Comparison of ENCODE assay signal across 8 cellular contexts in genomic region chr1:3796215-3797193, GRCh38. TPM values are rescaled to one million over a fixed set of nuclear protein-coding genes. Genes with fewer than 3 reads are reported as not detected.
DNase-seq lines count a peak whose midpoint lies in the region; ATAC-seq and TF ChIP-seq lines count a peak whose summit lies in the region.

Gene LRRC47 (minus strand): TSS chr1:3796498. CDS start chr1:3796476, 22 bp downstream.

- H3K27me3 Mint-ChIP-seq in naive thymus-derived CD4-positive, alpha-beta T cell: peaks cover 10 to 11% (median 11%) of the 10 kb centered on the region in 5 donors
- H3K27me3 Mint-ChIP-seq in stimulated activated memory B cell treated with anti-CD40 and anti-IgM and Interleukin-4, amounts not matched to agents 10 μg/mL and 1 μg/mL and 100 μg/mL, for 72 hours: no peaks in the 10 kb centered on the region

- H3K4me3 Mint-ChIP-seq in naive thymus-derived CD4-positive, alpha-beta T cell: peak within 1 kb of the TSS; percentile 88 to 98 (median 93)
- H3K4me3 Mint-ChIP-seq in stimulated activated memory B cell treated with anti-CD40 and anti-IgM and Interleukin-4, amounts not matched to agents 10 μg/mL and 1 μg/mL and 100 μg/mL, for 72 hours: peak within 1 kb of the TSS; percentile 87

- in situ Hi-C loops in KBM-7 (cut with MboI; ENCODE audit: low pct_unique_long_range_greater_than_20kb, low sequenced_read_pairs): no loop called here

- intact Hi-C loops in naive thymus-derived CD4-positive, alpha-beta T cell (cut with micrococcal nuclease): loop anchor here (1.0 to 5.0 kb wide), 9 partner anchors 20 to 1664 kb away; partner anchors contain the start of genes C1orf174 (in 2 of the 2), CEP104 (in 2 of the 2), DFFB (in 2 of the 2) and SMIM1 (in 2 of the 2)

- H3K27ac Mint-ChIP-seq in naive thymus-derived CD4-positive, alpha-beta T cell: peak within 1 kb of the TSS; percentile 87 to 97 (median 93)
- H3K27ac Mint-ChIP-seq in stimulated activated memory B cell treated with anti-CD40 and anti-IgM and Interleukin-4, amounts not matched to agents 10 μg/mL and 1 μg/mL and 100 μg/mL, for 72 hours: peak within 1 kb of the TSS; percentile 82

- H3K4me1 ChIP-seq in naive thymus-derived CD4-positive, alpha-beta T cell (ENCODE audit: control insufficient read depth in 2 of 2, insufficient read depth in 2 of 2, low read length in 2 of 2): peaks cover 22 to 28% of the 10 kb centered on the region in 2 donors

- H3K4me1 Mint-ChIP-seq in naive thymus-derived CD4-positive, alpha-beta T cell: peaks cover 8 to 53% (median 42%) of the 10 kb centered on the region in 7 donors
- H3K4me1 Mint-ChIP-seq in stimulated activated memory B cell treated with anti-CD40 and anti-IgM and Interleukin-4, amounts not matched to agents 10 μg/mL and 1 μg/mL and 100 μg/mL, for 72 hours: peaks cover 38% of the 10 kb centered on the region

- peak within 1 kb of the TSS; percentile 67 for H3K27ac ChIP-seq in RWPE1
- peak within 1 kb of the TSS; percentile 69 for H3K27ac ChIP-seq in naive thymus-derived CD4-positive, alpha-beta T cell (ENCODE audit: low read depth, low read length)

- no peaks in the 10 kb centered on the region for H3K9me3 ChIP-seq in naive thymus-derived CD4-positive, alpha-beta T cell (ENCODE audit: control insufficient read depth in 2 of 3, low read length in 3 of 3)

- DNase-seq in DMS79 treated with DMSO at 0.1 percent for 48 hours (lab: John Stamatoyannopoulos, UW) (peak; percentile 92), KBM-7 (peak; percentile 91), RWPE1 (ENCODE audit: low spot score) (peak; percentile 96), fibroblast of gingiva (ENCODE audit: low read depth) (peak; percentile 90)
- DNase-seq in activated T-helper 1 cell treated with anti-CD3 and anti-CD28 coated beads, Interleukin-2, amount 50 U/mL, for 16 hours (ENCODE audit: low read depth in 1 of 2, low spot score in 1 of 2): peak; percentile 90
- DNase-seq in naive thymus-derived CD4-positive, alpha-beta T cell: peak; percentile 89 to 97 (median 94)

- peaks cover 3 to 8% (median 4%) of the 10 kb centered on the region in 5 donors for H3K36me3 Mint-ChIP-seq in naive thymus-derived CD4-positive, alpha-beta T cell
- no peaks in the 10 kb centered on the region for H3K36me3 Mint-ChIP-seq in stimulated activated memory B cell treated with anti-CD40 and anti-IgM and Interleukin-4, amounts not matched to agents 10 μg/mL and 1 μg/mL and 100 μg/mL, for 72 hours

- peak within 1 kb of the TSS; percentile 74 for H3K4me3 ChIP-seq in naive thymus-derived CD4-positive, alpha-beta T cell (ENCODE audit: low read length)

- H3K27me3 ChIP-seq in naive thymus-derived CD4-positive, alpha-beta T cell (ENCODE audit: control insufficient read depth in 2 of 2, insufficient read depth in 2 of 2, low read length in 2 of 2): no peaks in the 10 kb centered on the region

- no peak for TF ChIP-seq CTCF in RWPE1 (conservative IDR thresholded peaks at IDR 0.05; ENCODE audit: low read depth)

- peaks cover 0 to 8% (median 0%) of the 10 kb centered on the region in 3 experiments for H3K36me3 ChIP-seq in naive thymus-derived CD4-positive, alpha-beta T cell (ENCODE audit: control insufficient read depth in 2 of 3, insufficient read depth in 3 of 3, low read length in 3 of 3)

- POLR2A ChIA-PET in RWPE1 (lab: Yijun Ruan, JAX; ENCODE audit: low non-redundant PET): interaction anchor here (1.3 kb wide), 1 partner anchor 28 kb away, joined by 5 read pairs; no protein-coding TSS in a partner anchor
- POLR2A ChIA-PET in naive thymus-derived CD4-positive, alpha-beta T cell (lab: Charles Lee): interaction anchor here (0.7 to 1.4 kb wide), 11 partner anchors 12 to 106 kb away, joined by 3 to 8 read pairs (median 3); partner anchors contain the start of genes C1orf174 and DFFB

- CTCF ChIA-PET in RWPE1 (lab: Yijun Ruan, JAX): interaction anchor here (0.6 to 0.7 kb wide), 2 partner anchors 101 to 880 kb away, joined by 3 to 5 read pairs; no protein-coding TSS in a partner anchor
- CTCF ChIA-PET in naive thymus-derived CD4-positive, alpha-beta T cell (lab: Charles Lee): interaction anchor here (0.9 kb wide), 1 partner anchor 9 kb away, joined by 3 read pairs; no protein-coding TSS in a partner anchor

- peak; percentile 98 for ATAC-seq in GM21723 (IDR thresholded peaks at IDR 0.05; ENCODE audit: unreplicated experiment)
- peak; percentile 100 for ATAC-seq in naive thymus-derived CD4-positive, alpha-beta T cell
- ATAC-seq in stimulated activated memory B cell treated with anti-CD40 and anti-IgM and Interleukin-4, amounts not matched to agents 10 μg/mL and 1 μg/mL and 100 μg/mL, for 72 hours: peak; percentile 100

- H3K9me3 Mint-ChIP-seq in naive thymus-derived CD4-positive, alpha-beta T cell: no peaks in the 10 kb centered on the region
- no peaks in the 10 kb centered on the region for H3K9me3 Mint-ChIP-seq in stimulated activated memory B cell treated with anti-CD40 and anti-IgM and Interleukin-4, amounts not matched to agents 10 μg/mL and 1 μg/mL and 100 μg/mL, for 72 hours

RNA-seq across cellular contexts. Expression of gene LRRC47, which starts in this region (rescaled TPM):
- 10 to 100 TPM; 38.2 to 60.2 (median 43.9) TPM for total RNA-seq in naive thymus-derived CD4-positive, alpha-beta T cell
- 10 to 100 TPM; 25.7 to 33.4 TPM for polyA plus RNA-seq in naive thymus-derived CD4-positive, alpha-beta T cell

Comparison
In these comparisons a context has a peak if more than half of its experiments do, and no peak if none do; other contexts are left out.
1. Peak in every context shown above with its lines: DNase-seq, ATAC-seq, H3K4me3 ChIP-seq and H3K27ac ChIP-seq.